In genomic region chr12:6647083-6647604, GRCh38 we compare ENCODE assay signal across 9 cellular contexts. TPM values are rescaled to one million over a fixed set of nuclear protein-coding genes. Genes with fewer than 3 reads are reported as not detected.
A peak's percentile ranks its signal among the peaks of the same experiment; 100 is the strongest.
DNase-seq lines count a peak whose midpoint lies in the region; ATAC-seq and TF ChIP-seq lines count a peak whose summit lies in the region.
"Had no signal": no experiment of that assay in that cellular context is flagged by ENCODE, and none has a peak within 500 bp of the region (broad histone marks: within the 10 kb centered on the region; RNA-seq: fewer than 3 reads in every experiment).

ACRBP (minus strand) TSS chr12:6647432; CDS start chr12:6647366, 66 bp downstream.

- peaks cover 17% of the 10 kb centered on the region in 2 donors for H3K36me3 ChIP-seq in stomach smooth muscle (ENCODE audit: control insufficient read depth in 2 of 2, insufficient read depth in 2 of 2, low read length in 2 of 2)
- H3K36me3 ChIP-seq in PC-9 (ENCODE audit: low read depth): peaks cover 17% of the 10 kb centered on the region; the same call in 1 of the 2 replicates

- H3K27me3 ChIP-seq in stomach smooth muscle (ENCODE audit: control insufficient read depth in 1 of 2, insufficient read depth in 2 of 2, low read length in 2 of 2): no peaks in the 10 kb centered on the region
- no peaks in the 10 kb centered on the region; the same call in 1 of the 2 replicates for H3K27me3 ChIP-seq in PC-9 (ENCODE audit: insufficient read depth, low read depth)

- no peaks in the 10 kb centered on the region for H4K20me1 ChIP-seq in PC-9 (ENCODE audit: insufficient read depth)

- peak within 1 kb of the TSS; percentile 48 for H3K27ac Mint-ChIP-seq in activated CD4-positive, alpha-beta T cell treated with anti-CD3 and anti-CD28 coated beads, Interleukin-2, amount 10 ng/mL, durations not matched to agents 7 days and 5 days
- peak within 1 kb of the TSS; percentile 90 for H3K27ac Mint-ChIP-seq in endothelial cell (ENCODE audit: unreplicated experiment)
- peak within 1 kb of the TSS; percentile 83 for H3K27ac Mint-ChIP-seq in memory B cell

- ATAC-seq in memory B cell (ENCODE audit: low read depth): peak; percentile 81
- no peak for ATAC-seq in GM21447 (IDR thresholded peaks at IDR 0.05; ENCODE audit: unreplicated experiment)

- no peaks in the 10 kb centered on the region for H3K9me2 ChIP-seq in PC-9 (ENCODE audit: insufficient read depth)

- peaks cover 18% of the 10 kb centered on the region for H3K9me3 Mint-ChIP-seq in activated CD4-positive, alpha-beta T cell treated with anti-CD3 and anti-CD28 coated beads, Interleukin-2, amount 10 ng/mL, durations not matched to agents 7 days and 5 days
- H3K9me3 Mint-ChIP-seq in endothelial cell (ENCODE audit: unreplicated experiment) (no peaks in the 10 kb centered on the region), memory B cell (no peaks in the 10 kb centered on the region)

- H3K27ac ChIP-seq in stomach smooth muscle (ENCODE audit: low read length) (no peak within 1 kb of the TSS), PC-9 (no peak within 1 kb of the TSS)

- peaks cover 7% of the 10 kb centered on the region for H3K27me3 Mint-ChIP-seq in activated CD4-positive, alpha-beta T cell treated with anti-CD3 and anti-CD28 coated beads, Interleukin-2, amount 10 ng/mL, durations not matched to agents 7 days and 5 days
- H3K27me3 Mint-ChIP-seq in endothelial cell (ENCODE audit: unreplicated experiment): peaks cover 7% of the 10 kb centered on the region
- H3K27me3 Mint-ChIP-seq in memory B cell: no peaks in the 10 kb centered on the region

- H3K9me3 ChIP-seq in stomach smooth muscle (ENCODE audit: control insufficient read depth in 2 of 2, low read length in 2 of 2) (no peaks in the 10 kb centered on the region), PC-9 (ENCODE audit: insufficient read depth, low read depth) (peaks cover 8% of the 10 kb centered on the region; the same call in 1 of the 2 replicates)

- POLR2A ChIA-PET in activated CD4-positive, alpha-beta T cell treated with anti-CD3 and anti-CD28 coated beads, Interleukin-2, amount 10 ng/mL, durations not matched to agents 7 days and 5 days (lab: Charles Lee): no interaction called here
- POLR2A ChIA-PET in PC-9 (lab: Charles Lee; ENCODE audit: unreplicated experiment): no interaction called here

- peaks cover 12% of the 10 kb centered on the region for H3K4me1 Mint-ChIP-seq in activated CD4-positive, alpha-beta T cell treated with anti-CD3 and anti-CD28 coated beads, Interleukin-2, amount 10 ng/mL, durations not matched to agents 7 days and 5 days
- H3K4me1 Mint-ChIP-seq in endothelial cell (ENCODE audit: unreplicated experiment) (peaks cover 58% of the 10 kb centered on the region), memory B cell (peaks cover 31% of the 10 kb centered on the region)

- intact Hi-C loops in PC-9 (cut with micrococcal nuclease; ENCODE audit: unreplicated experiment): no loop called here

- no peak within 1 kb of the TSS for H2AFZ ChIP-seq in PC-9

- no TSS peak for BruUV-seq in PC-9 (replicated peaks; lab: Mats Ljungman, UMichigan)

- H3K79me2 ChIP-seq in PC-9 (ENCODE audit: low read depth): no peaks in the 10 kb centered on the region

- H3K36me3 Mint-ChIP-seq in activated CD4-positive, alpha-beta T cell treated with anti-CD3 and anti-CD28 coated beads, Interleukin-2, amount 10 ng/mL, durations not matched to agents 7 days and 5 days (ENCODE audit: low read depth): peaks cover 38% of the 10 kb centered on the region
- H3K36me3 Mint-ChIP-seq in endothelial cell (ENCODE audit: low read depth, unreplicated experiment): peaks cover 30% of the 10 kb centered on the region
- peaks cover 17% of the 10 kb centered on the region for H3K36me3 Mint-ChIP-seq in memory B cell

- CTCF ChIA-PET in activated CD4-positive, alpha-beta T cell treated with anti-CD3 and anti-CD28 coated beads, Interleukin-2, amount 10 ng/mL, durations not matched to agents 7 days and 5 days (lab: Charles Lee): interaction anchor here (1.1 to 1.3 kb wide), 2 partner anchors 10 to 12 kb away, joined by 3 to 4 read pairs; partner anchors contain the start of gene LPAR5
- CTCF ChIA-PET in PC-9 (lab: Charles Lee): no interaction called here

- peak within 1 kb of the TSS; percentile 72 to 79 for H3K9ac ChIP-seq in stomach smooth muscle (ENCODE audit: low read length in 2 of 2)

- no peak within 1 kb of the TSS for H3K4me2 ChIP-seq in PC-9

- H3K4me3 ChIP-seq in stomach smooth muscle (ENCODE audit: low read length in 2 of 2): peak within 1 kb of the TSS; percentile 73 to 77
- H3K4me3 ChIP-seq in PC-9: no peak within 1 kb of the TSS

- H3F3A ChIP-seq in PC-9 (ENCODE audit: insufficient read depth, low read depth): peaks cover 12% of the 10 kb centered on the region; the same call in 1 of the 2 replicates

- H3K4me3 Mint-ChIP-seq in activated CD4-positive, alpha-beta T cell treated with anti-CD3 and anti-CD28 coated beads, Interleukin-2, amount 10 ng/mL, durations not matched to agents 7 days and 5 days: peak within 1 kb of the TSS; percentile 64
- peak within 1 kb of the TSS; percentile 87 for H3K4me3 Mint-ChIP-seq in endothelial cell (ENCODE audit: unreplicated experiment)
- peak within 1 kb of the TSS; percentile 94 for H3K4me3 Mint-ChIP-seq in memory B cell

- TF ChIP-seq CTCF in endothelial cell (IDR thresholded peaks at IDR 0.05; ENCODE audit: unreplicated experiment) (no peak), PC-9 (conservative IDR thresholded peaks at IDR 0.05) (no peak)

- DNase-seq in activated CD4-positive, alpha-beta T cell treated with anti-CD3 and anti-CD28 coated beads, Interleukin-2, amount 10 ng/mL, durations not matched to agents 7 days and 5 days: peak; percentile 20
- DNase-seq in activated CD4-positive, alpha-beta T cell treated with anti-CD3 and anti-CD28 coated beads for 1 hour: no peak
- peak; percentile 75 for DNase-seq in SW480 (ENCODE audit: low spot score)
- DNase-seq in endothelial cell (ENCODE audit: low spot score): peak; percentile 79
- peak in 1 of 2 donors; percentile 46 for DNase-seq in memory B cell (ENCODE audit: low spot score in 2 of 2)
- DNase-seq in PC-9: no peak
- DNase-seq: DND-41 had no signal

- peaks cover 7% of the 10 kb centered on the region for H3K4me1 ChIP-seq in stomach smooth muscle (ENCODE audit: control insufficient read depth, insufficient read depth, low read length)
- no peaks in the 10 kb centered on the region for H3K4me1 ChIP-seq in PC-9 (replicated peaks; ENCODE audit: insufficient read depth)

RNA-seq across cellular contexts. Expression of gene ACRBP, which starts in this region (rescaled TPM):
- total RNA-seq in activated CD4-positive, alpha-beta T cell treated with anti-CD3 and anti-CD28 coated beads, Interleukin-2, amount 10 ng/mL, durations not matched to agents 7 days and 5 days: 1 to 10 TPM; 1.6 to 2.6 TPM
- total RNA-seq in endothelial cell (ENCODE audit: unreplicated experiment): 19.3 TPM
- total RNA-seq in PC-9 (2021): 4.2 and 6.1 TPM in 2 replicates

Comparison
In these comparisons a context has a peak if more than half of its experiments do, and no peak if none do; other contexts are left out.
1. DNase-seq: peak in activated CD4-positive, alpha-beta T cell treated with anti-CD3 and anti-CD28 coated beads, Interleukin-2, amount 10 ng/mL, durations not matched to agents 7 days and 5 days (single experiment), SW480 (single experiment) and endothelial cell (single experiment); none in activated CD4-positive, alpha-beta T cell treated with anti-CD3 and anti-CD28 coated beads for 1 hour (single experiment) and PC-9 (0 of 2).
2. Peak in every context shown above with its lines, with median percentiles within 50 percentile points of each other: H3K27ac Mint-ChIP-seq and H3K4me3 Mint-ChIP-seq.